ENCODE assay signal across 1 cellular context in the genomic region with DNA sequence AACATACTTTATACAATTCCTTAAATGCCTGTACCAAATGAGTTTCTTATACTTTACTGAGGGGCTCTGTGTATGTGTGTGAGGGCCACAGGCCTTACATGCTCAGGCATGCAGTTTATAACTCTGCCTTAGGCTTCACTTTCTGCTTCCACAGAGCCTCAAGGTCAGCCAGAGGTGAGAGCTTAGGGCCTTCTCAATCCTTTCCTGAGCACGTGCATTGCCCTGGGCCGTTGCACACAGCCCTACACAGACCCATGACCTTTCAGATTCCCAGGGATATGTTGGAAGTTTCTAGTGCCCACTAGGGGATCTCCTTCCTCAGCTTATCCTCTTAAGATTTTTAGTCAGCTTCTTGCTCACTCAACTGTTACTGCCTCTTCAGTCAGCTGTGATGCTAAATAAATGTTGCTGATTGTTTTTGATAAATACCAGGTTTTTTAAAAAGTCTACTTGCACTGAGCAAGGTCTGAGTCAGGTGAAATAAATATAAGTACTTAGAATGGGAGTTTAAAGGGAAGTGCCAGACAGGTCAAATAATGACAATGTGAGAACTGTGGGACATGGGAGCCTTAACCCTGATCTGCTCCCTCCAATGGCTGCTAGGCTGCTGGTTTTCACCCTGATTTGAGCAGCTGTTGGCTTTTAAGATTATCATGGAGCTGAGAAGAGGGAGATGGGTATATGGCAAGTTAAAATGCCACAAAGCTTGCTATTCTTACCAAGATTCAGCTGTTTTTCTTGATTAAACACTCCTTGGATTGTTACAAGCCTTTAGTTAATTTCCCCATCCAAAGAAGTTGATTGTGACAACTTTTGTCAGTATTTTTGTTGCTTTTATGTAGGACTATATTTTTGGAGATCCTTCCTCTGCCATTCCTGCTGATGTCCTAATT.
TF ChIP-seq lines count a peak whose summit lies in the region.

No MANE protein-coding gene starts in this region.

TF ChIP-seq in GM23338, 12 proteins besides CTCF, POLR2A, EP300 and RAD21:
- TF ChIP-seq, protein P1, sequence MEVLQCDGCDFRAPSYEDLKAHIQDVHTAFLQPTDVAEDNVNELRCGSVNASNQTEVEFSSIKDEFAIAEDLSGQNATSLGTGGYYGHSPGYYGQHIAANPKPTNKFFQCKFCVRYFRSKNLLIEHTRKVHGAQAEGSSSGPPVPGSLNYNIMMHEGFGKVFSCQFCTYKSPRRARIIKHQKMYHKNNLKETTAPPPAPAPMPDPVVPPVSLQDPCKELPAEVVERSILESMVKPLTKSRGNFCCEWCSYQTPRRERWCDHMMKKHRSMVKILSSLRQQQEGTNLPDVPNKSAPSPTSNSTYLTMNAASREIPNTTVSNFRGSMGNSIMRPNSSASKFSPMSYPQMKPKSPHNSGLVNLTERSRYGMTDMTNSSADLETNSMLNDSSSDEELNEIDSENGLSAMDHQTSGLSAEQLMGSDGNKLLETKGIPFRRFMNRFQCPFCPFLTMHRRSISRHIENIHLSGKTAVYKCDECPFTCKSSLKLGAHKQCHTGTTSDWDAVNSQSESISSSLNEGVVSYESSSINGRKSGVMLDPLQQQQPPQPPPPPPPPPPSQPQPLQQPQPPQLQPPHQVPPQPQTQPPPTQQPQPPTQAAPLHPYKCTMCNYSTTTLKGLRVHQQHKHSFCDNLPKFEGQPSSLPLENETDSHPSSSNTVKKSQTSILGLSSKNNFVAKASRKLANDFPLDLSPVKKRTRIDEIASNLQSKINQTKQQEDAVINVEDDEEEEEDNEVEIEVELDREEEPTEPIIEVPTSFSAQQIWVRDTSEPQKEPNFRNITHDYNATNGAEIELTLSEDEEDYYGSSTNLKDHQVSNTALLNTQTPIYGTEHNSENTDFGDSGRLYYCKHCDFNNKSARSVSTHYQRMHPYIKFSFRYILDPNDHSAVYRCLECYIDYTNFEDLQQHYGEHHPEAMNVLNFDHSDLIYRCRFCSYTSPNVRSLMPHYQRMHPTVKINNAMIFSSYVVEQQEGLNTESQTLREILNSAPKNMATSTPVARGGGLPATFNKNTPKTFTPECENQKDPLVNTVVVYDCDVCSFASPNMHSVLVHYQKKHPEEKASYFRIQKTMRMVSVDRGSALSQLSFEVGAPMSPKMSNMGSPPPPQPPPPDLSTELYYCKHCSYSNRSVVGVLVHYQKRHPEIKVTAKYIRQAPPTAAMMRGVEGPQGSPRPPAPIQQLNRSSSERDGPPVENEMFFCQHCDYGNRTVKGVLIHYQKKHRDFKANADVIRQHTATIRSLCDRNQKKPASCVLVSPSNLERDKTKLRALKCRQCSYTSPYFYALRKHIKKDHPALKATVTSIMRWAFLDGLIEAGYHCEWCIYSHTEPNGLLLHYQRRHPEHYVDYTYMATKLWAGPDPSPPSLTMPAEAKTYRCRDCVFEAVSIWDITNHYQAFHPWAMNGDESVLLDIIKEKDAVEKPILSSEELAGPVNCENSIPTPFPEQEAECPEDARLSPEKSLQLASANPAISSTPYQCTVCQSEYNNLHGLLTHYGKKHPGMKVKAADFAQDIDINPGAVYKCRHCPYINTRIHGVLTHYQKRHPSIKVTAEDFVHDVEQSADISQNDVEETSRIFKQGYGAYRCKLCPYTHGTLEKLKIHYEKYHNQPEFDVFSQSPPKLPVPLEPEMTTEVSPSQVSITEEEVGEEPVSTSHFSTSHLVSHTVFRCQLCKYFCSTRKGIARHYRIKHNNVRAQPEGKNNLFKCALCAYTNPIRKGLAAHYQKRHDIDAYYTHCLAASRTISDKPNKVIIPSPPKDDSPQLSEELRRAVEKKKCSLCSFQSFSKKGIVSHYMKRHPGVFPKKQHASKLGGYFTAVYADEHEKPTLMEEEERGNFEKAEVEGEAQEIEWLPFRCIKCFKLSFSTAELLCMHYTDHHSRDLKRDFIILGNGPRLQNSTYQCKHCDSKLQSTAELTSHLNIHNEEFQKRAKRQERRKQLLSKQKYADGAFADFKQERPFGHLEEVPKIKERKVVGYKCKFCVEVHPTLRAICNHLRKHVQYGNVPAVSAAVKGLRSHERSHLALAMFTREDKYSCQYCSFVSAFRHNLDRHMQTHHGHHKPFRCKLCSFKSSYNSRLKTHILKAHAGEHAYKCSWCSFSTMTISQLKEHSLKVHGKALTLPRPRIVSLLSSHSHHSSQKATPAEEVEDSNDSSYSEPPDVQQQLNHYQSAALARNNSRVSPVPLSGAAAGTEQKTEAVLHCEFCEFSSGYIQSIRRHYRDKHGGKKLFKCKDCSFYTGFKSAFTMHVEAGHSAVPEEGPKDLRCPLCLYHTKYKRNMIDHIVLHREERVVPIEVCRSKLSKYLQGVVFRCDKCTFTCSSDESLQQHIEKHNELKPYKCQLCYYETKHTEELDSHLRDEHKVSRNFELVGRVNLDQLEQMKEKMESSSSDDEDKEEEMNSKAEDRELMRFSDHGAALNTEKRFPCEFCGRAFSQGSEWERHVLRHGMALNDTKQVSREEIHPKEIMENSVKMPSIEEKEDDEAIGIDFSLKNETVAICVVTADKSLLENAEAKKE (CRISPR knock-in tag; IDR thresholded peaks at IDR 0.05): no peak
- TF ChIP-seq STAT1 (IDR thresholded peaks at IDR 0.05; ENCODE audit: unreplicated experiment) (no peak), ZNF331 (CRISPR knock-in tag; IDR thresholded peaks at IDR 0.05; ENCODE audit: low read depth) (no peak), EZH2 (IDR thresholded peaks at IDR 0.05; ENCODE audit: low read depth, unreplicated experiment) (no peak), NANOG (IDR thresholded peaks at IDR 0.05; ENCODE audit: borderline replicate concordance) (no peak), CREB1 (CRISPR knock-in tag; IDR thresholded peaks at IDR 0.05; ENCODE audit: low read depth) (no peak), JUNB (IDR thresholded peaks at IDR 0.05; ENCODE audit: unreplicated experiment) (no peak), POLR2AphosphoS5 (IDR thresholded peaks at IDR 0.05; ENCODE audit: low read depth) (no peak), ZNF114 (CRISPR knock-in tag; IDR thresholded peaks at IDR 0.05) (no peak), EZH2phosphoT487 (IDR thresholded peaks at IDR 0.05; ENCODE audit: unreplicated experiment) (no peak)
- TF ChIP-seq, protein P2, sequence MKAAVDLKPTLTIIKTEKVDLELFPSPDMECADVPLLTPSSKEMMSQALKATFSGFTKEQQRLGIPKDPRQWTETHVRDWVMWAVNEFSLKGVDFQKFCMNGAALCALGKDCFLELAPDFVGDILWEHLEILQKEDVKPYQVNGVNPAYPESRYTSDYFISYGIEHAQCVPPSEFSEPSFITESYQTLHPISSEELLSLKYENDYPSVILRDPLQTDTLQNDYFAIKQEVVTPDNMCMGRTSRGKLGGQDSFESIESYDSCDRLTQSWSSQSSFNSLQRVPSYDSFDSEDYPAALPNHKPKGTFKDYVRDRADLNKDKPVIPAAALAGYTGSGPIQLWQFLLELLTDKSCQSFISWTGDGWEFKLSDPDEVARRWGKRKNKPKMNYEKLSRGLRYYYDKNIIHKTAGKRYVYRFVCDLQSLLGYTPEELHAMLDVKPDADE (IDR thresholded peaks at IDR 0.05): no peak
- TF ChIP-seq, protein P3, sequence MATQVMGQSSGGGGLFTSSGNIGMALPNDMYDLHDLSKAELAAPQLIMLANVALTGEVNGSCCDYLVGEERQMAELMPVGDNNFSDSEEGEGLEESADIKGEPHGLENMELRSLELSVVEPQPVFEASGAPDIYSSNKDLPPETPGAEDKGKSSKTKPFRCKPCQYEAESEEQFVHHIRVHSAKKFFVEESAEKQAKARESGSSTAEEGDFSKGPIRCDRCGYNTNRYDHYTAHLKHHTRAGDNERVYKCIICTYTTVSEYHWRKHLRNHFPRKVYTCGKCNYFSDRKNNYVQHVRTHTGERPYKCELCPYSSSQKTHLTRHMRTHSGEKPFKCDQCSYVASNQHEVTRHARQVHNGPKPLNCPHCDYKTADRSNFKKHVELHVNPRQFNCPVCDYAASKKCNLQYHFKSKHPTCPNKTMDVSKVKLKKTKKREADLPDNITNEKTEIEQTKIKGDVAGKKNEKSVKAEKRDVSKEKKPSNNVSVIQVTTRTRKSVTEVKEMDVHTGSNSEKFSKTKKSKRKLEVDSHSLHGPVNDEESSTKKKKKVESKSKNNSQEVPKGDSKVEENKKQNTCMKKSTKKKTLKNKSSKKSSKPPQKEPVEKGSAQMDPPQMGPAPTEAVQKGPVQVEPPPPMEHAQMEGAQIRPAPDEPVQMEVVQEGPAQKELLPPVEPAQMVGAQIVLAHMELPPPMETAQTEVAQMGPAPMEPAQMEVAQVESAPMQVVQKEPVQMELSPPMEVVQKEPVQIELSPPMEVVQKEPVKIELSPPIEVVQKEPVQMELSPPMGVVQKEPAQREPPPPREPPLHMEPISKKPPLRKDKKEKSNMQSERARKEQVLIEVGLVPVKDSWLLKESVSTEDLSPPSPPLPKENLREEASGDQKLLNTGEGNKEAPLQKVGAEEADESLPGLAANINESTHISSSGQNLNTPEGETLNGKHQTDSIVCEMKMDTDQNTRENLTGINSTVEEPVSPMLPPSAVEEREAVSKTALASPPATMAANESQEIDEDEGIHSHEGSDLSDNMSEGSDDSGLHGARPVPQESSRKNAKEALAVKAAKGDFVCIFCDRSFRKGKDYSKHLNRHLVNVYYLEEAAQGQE (IDR thresholded peaks at IDR 0.05; ENCODE audit: unreplicated experiment): no peak
